ENCODE assay signal across 9 cellular contexts in the genomic region with DNA sequence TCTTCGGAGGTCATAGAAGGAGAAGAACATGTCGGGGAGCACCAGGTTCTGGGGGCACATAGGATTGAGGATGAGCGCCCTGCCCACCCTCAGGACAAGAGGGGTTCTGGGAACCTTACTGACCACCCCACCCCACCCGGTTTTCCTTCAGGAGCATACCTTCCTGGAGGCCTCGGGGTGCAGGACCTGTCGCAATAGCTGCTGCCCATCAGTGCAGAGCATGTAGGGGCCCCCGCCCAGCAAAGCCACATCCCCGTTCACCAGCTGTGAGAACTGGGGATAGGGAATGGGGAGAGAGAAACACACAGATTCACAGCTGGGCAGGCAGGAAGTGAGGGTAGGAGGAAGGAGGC. TPM values are rescaled to one million over a fixed set of nuclear protein-coding genes. Genes with fewer than 3 reads are reported as not detected.
DNase-seq lines count a peak whose midpoint lies in the region; ATAC-seq and TF ChIP-seq lines count a peak whose summit lies in the region.
"Had no signal": no experiment of that assay in that cellular context is flagged by ENCODE, and none has a peak within 500 bp of the region (broad histone marks: within the 10 kb centered on the region; RNA-seq: fewer than 3 reads in every experiment).

No MANE protein-coding gene starts in this region.

- TF ChIP-seq CTCF in MCF 10A (IDR thresholded peaks at IDR 0.05; ENCODE audit: unreplicated experiment) (no peak), right lobe of liver (IDR thresholded peaks at IDR 0.05) (no peak), GM13977 (IDR thresholded peaks at IDR 0.05; ENCODE audit: extremely low read depth, insufficient read depth, missing control alignments) (no peak)

- DNase-seq in MCF 10A (ENCODE audit: unreplicated experiment) (no peak), right lobe of liver (no peak), DMS 273 treated with DMSO at 0.1 percent for 48 hours (lab: John Stamatoyannopoulos, UW) (no peak), GM13977 (ENCODE audit: low spot score) (no peak), SW480 (ENCODE audit: low spot score) (no peak)
- DNase-seq in stimulated activated naive B cell treated with anti-CD40 and anti-IgM and Interleukin-4, amounts not matched to agents 10 μg/mL and 1 μg/mL and 100 μg/mL, for 72 hours: no peak
- DNase-seq: testis had no signal

- H3K27ac ChIP-seq in HUES6 (ENCODE audit: low read depth, low read length) (no peak overlapping the region), right lobe of liver (peak overlapping the region in 1 of 3 donors; percentile 88)
- H3K27ac ChIP-seq: testis had no signal

- H3K36me3 ChIP-seq in HUES6 (ENCODE audit: control insufficient read depth, insufficient read depth, low read length) (peaks cover 44% of the 10 kb centered on the region), right lobe of liver (peaks cover 0 to 49% (median 24%) of the 10 kb centered on the region in 4 donors)

- no peak overlapping the region for H3K27ac Mint-ChIP-seq in MCF 10A (ENCODE audit: low read depth, unreplicated experiment)
- H3K27ac Mint-ChIP-seq in stimulated activated naive B cell treated with anti-CD40 and anti-IgM and Interleukin-4, amounts not matched to agents 10 μg/mL and 1 μg/mL and 100 μg/mL, for 72 hours: peak overlapping the region; percentile 72

- H3K9me3 ChIP-seq in HUES6 (ENCODE audit: control insufficient read depth, insufficient read depth, low read depth, low read length): no peaks in the 10 kb centered on the region
- H3K9me3 ChIP-seq in right lobe of liver: no peaks in the 10 kb centered on the region
- H3K9me3 ChIP-seq: testis had no signal

- intact Hi-C loops in MCF 10A (cut with micrococcal nuclease): no loop called here
- intact Hi-C loops in right lobe of liver (cut with DNase I): loop anchor here (10.0 kb wide), 2 partner anchors 149 to 159 kb away; partner anchors contain the start of gene NFATC3 (in 1 of the 2)

- POLR2A ChIA-PET in MCF 10A (lab: Yijun Ruan, JAX): interaction anchor here (0.8 to 6.0 kb wide), 5 partner anchors 11 to 147 kb away, joined by 4 to 99 read pairs (median 30); partner anchors contain the start of genes NFATC3 and PLA2G15

- H3K4me3 Mint-ChIP-seq in MCF 10A (ENCODE audit: unreplicated experiment): peak overlapping the region; percentile 81
- H3K4me3 Mint-ChIP-seq in stimulated activated naive B cell treated with anti-CD40 and anti-IgM and Interleukin-4, amounts not matched to agents 10 μg/mL and 1 μg/mL and 100 μg/mL, for 72 hours: no peak overlapping the region

- H3K27me3 ChIP-seq in HUES6 (ENCODE audit: control insufficient read depth, insufficient read depth, low read length) (peaks cover 28% of the 10 kb centered on the region; the same call in 1 of the 2 replicates), right lobe of liver (no peaks in the 10 kb centered on the region)
- H3K27me3 ChIP-seq: testis had no signal

- CTCF ChIA-PET in MCF 10A (lab: Yijun Ruan, JAX): interaction anchor here (0.7 kb wide), 2 partner anchors 27 to 169 kb away, joined by 3 read pairs; no protein-coding TSS in a partner anchor

- peak overlapping the region; percentile 62; the same call in 1 of the 2 replicates for H3K4me3 ChIP-seq in HUES6 (ENCODE audit: low read depth, low read length)
- peak overlapping the region in 2 of 3 donors; percentile 91 to 94 for H3K4me3 ChIP-seq in right lobe of liver
- H3K4me3 ChIP-seq: testis had no signal

- no peaks in the 10 kb centered on the region for H3K27me3 Mint-ChIP-seq in MCF 10A (ENCODE audit: insufficient read depth, unreplicated experiment)
- H3K27me3 Mint-ChIP-seq in stimulated activated naive B cell treated with anti-CD40 and anti-IgM and Interleukin-4, amounts not matched to agents 10 μg/mL and 1 μg/mL and 100 μg/mL, for 72 hours: no peaks in the 10 kb centered on the region

- H3K9me3 Mint-ChIP-seq in MCF 10A (ENCODE audit: unreplicated experiment): no peaks in the 10 kb centered on the region
- H3K9me3 Mint-ChIP-seq in stimulated activated naive B cell treated with anti-CD40 and anti-IgM and Interleukin-4, amounts not matched to agents 10 μg/mL and 1 μg/mL and 100 μg/mL, for 72 hours: no peaks in the 10 kb centered on the region

- BruUV-seq in MCF 10A (replicated peaks; lab: Mats Ljungman, UMichigan): no TSS peak

- H3K9ac ChIP-seq in HUES6 (ENCODE audit: low read length): no peak overlapping the region

- H3K4me1 ChIP-seq in HUES6 (ENCODE audit: control insufficient read depth, insufficient read depth, low read length) (peaks cover 17% of the 10 kb centered on the region), right lobe of liver (peaks cover 0 to 25% (median 9%) of the 10 kb centered on the region in 4 donors)

- H3K4me1 Mint-ChIP-seq in MCF 10A (ENCODE audit: insufficient read depth, unreplicated experiment): peaks cover 16% of the 10 kb centered on the region
- peaks cover 29 to 47% of the 10 kb centered on the region in 2 donors for H3K4me1 Mint-ChIP-seq in stimulated activated naive B cell treated with anti-CD40 and anti-IgM and Interleukin-4, amounts not matched to agents 10 μg/mL and 1 μg/mL and 100 μg/mL, for 72 hours

- H3K36me3 Mint-ChIP-seq in MCF 10A (ENCODE audit: insufficient read depth, unreplicated experiment): peaks cover 45% of the 10 kb centered on the region
- H3K36me3 Mint-ChIP-seq in stimulated activated naive B cell treated with anti-CD40 and anti-IgM and Interleukin-4, amounts not matched to agents 10 μg/mL and 1 μg/mL and 100 μg/mL, for 72 hours: peaks cover 1 to 21% of the 10 kb centered on the region in 2 donors

- no peak for TF ChIP-seq POLR2A in right lobe of liver (IDR thresholded peaks at IDR 0.05)

- in situ Hi-C loops in GM13977 (cut with MboI; ENCODE audit: low pct_unique_long_range_greater_than_20kb, low sequenced_read_pairs, unreplicated experiment): no loop called here

- WGBS in right lobe of liver (ENCODE audit: insufficient coverage, low coverage, low lambda C conversion rate, missing lambda C conversion rate): 7% methylated on average over 3 of the region's 8 CpGs

- ATAC-seq in right lobe of liver: no peak
- ATAC-seq in stimulated activated naive B cell treated with anti-CD40 and anti-IgM and Interleukin-4, amounts not matched to agents 10 μg/mL and 1 μg/mL and 100 μg/mL, for 72 hours (replicated peaks): no peak
- no peak for ATAC-seq in HG03439 (IDR thresholded peaks at IDR 0.05; ENCODE audit: unreplicated experiment)

RNA-seq across cellular contexts. Expression of gene ESRP2, which starts 2.1 kb away (rescaled TPM):
- 42.7 and 48.8 TPM in 2 replicates for total RNA-seq in MCF 10A (2022)
- total RNA-seq in right lobe of liver: 100 to 1,000 TPM in 1 of 6 experiments, 10 to 100 TPM in 5; 44.8 to 102 (median 57.9) TPM

RNA-seq across cellular contexts. Expression of gene PLA2G15, which starts 11.4 kb away (rescaled TPM):
- total RNA-seq in MCF 10A (2022) (4.6 and 6.4 TPM in 2 replicates), right lobe of liver (10 to 100 TPM in 5 of 6 experiments, 1 to 10 TPM in 1; 9.7 to 21.2 (median 13.7) TPM)

RNA-seq across cellular contexts. Expression of gene SLC7A6, which starts 30.5 kb away (rescaled TPM):
- total RNA-seq in MCF 10A (2022) (45.3 and 61.0 TPM in 2 replicates), right lobe of liver (1 to 10 TPM; 1.6 to 9.6 (median 4.5) TPM)
